Comparison of ENCODE assay signal across 11 cellular contexts in the genomic region with DNA sequence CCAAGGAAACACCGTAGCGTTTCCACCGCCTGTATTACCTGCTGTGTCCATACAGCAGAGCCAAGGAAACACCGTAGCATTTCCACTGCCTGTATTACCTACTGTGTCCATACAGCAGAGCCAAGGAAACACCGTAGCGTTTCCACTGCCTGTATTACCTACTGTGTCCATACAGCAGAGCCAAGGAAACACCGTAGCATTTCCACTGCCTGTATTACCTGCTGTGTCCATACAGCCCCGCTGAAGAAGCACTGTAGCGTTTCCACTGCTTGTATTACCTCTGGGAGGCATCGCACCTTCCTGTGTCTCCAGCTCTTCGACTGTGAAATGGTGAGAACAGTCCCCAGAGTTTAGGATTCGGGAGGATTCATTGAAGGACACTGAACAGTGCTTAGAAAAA. TPM values are rescaled to one million over a fixed set of nuclear protein-coding genes. Genes with fewer than 3 reads are reported as not detected.
A peak's percentile ranks its signal among the peaks of the same experiment; 100 is the strongest.
DNase-seq lines count a peak whose midpoint lies in the region; ATAC-seq and TF ChIP-seq lines count a peak whose summit lies in the region.
"Not testable (repeated sequence)": the region's sequence is repeated elsewhere in the genome, so short reads cannot be mapped to it uniquely, and the experiment has no call there.
"Had no signal": no experiment of that assay in that cellular context is flagged by ENCODE, and none has a peak within 500 bp of the region (broad histone marks: within the 10 kb centered on the region; RNA-seq: fewer than 3 reads in every experiment).

No MANE protein-coding gene starts in this region.

- not testable (repeated sequence) for H3K79me2 ChIP-seq in Loucy (ENCODE audit: insufficient read depth, low read length); PC-3 (ENCODE audit: low read length)

- H3K4me1 Mint-ChIP-seq in chondrocyte (ENCODE audit: low read depth), result not testable (repeated sequence)

- not testable (repeated sequence) for H4K20me1 ChIP-seq in Loucy (ENCODE audit: insufficient read depth, low read length, poor library complexity, severe bottlenecking); PC-3 (ENCODE audit: low read length)

- H2AFZ ChIP-seq in Loucy (ENCODE audit: low read length); PC-3 (ENCODE audit: low read length): not testable (repeated sequence)

- not testable (repeated sequence) for H3K9me2 ChIP-seq in Loucy (replicated peaks; ENCODE audit: low read depth, low read length); PC-3 (replicated peaks; ENCODE audit: low read length)

- not testable (repeated sequence) for H3K4me2 ChIP-seq in Loucy (ENCODE audit: low read depth, low read length, poor library complexity, severe bottlenecking); PC-3 (ENCODE audit: low read length)

- H3K27me3 Mint-ChIP-seq in chondrocyte (ENCODE audit: low read depth), result not testable (repeated sequence)

- DNase-seq in G401 (ENCODE audit: low spot score), result peak; percentile 67
- DNase-seq in NCI-H69 (lab: John Stamatoyannopoulos, UW), result peak; percentile 24
- not testable (repeated sequence) for DNase-seq in PC-3
- DNase-seq in chondrocyte (ENCODE audit: low spot score), result peak; percentile 8
- DNase-seq in mesenteric fat pad (ENCODE audit: low spot score), result peak; percentile 30
- peak; percentile 3 for DNase-seq in sciatic nerve (ENCODE audit: low spot score)
- DNase-seq in thyroid gland, result peak; percentile 36 to 52

- intact Hi-C loops in PC-3 (cut with micrococcal nuclease); sciatic nerve (cut with DNase I); thyroid gland (cut with DNase I): not testable (repeated sequence)

- not testable (repeated sequence) for H3K27ac ChIP-seq in PC-3 (ENCODE audit: low read length)
- H3K27ac ChIP-seq in thyroid gland, result peak overlapping the region in 1 of 3 donors; percentile 38

- not testable (repeated sequence) for H3K36me3 Mint-ChIP-seq in chondrocyte (ENCODE audit: low read depth)

- peaks cover 47% of the 10 kb centered on the region for H3K4me1 ChIP-seq in Loucy (ENCODE audit: insufficient read depth, low read length, poor library complexity, severe bottlenecking)
- H3K4me1 ChIP-seq in PC-3 (ENCODE audit: insufficient read depth, low read length); thyroid gland: not testable (repeated sequence)

- not testable (repeated sequence) for H3K27ac Mint-ChIP-seq in chondrocyte (ENCODE audit: unreplicated experiment)

- not testable (repeated sequence) for H3K36me3 ChIP-seq in Loucy (ENCODE audit: insufficient read depth, low read length); PC-3 (ENCODE audit: low read depth, low read length); thyroid gland

- not testable (repeated sequence) for TF ChIP-seq CTCF in Loucy (conservative IDR thresholded peaks at IDR 0.05; ENCODE audit: low read length); PC-3 (conservative IDR thresholded peaks at IDR 0.05; ENCODE audit: low read depth, low read length); chondrocyte (IDR thresholded peaks at IDR 0.05); thyroid gland (IDR thresholded peaks at IDR 0.05)

- not testable (repeated sequence) for BruUV-seq in PC-3 (replicated peaks; lab: Mats Ljungman, UMichigan)

- H3K4me3 ChIP-seq in Loucy (ENCODE audit: low read length, poor library complexity, severe bottlenecking); PC-3 (ENCODE audit: low read length); thyroid gland (replicated peaks in 1 of 3): not testable (repeated sequence)

- H3K9me3 ChIP-seq in Loucy (ENCODE audit: insufficient read depth, low read depth, low read length); PC-3 (ENCODE audit: low read length); thyroid gland: not testable (repeated sequence)

- 43 to 56% methylated on average over 12 of the region's 12 CpGs for WGBS in thyroid gland, 2 donors

- not testable (repeated sequence) for H3K27me3 ChIP-seq in Loucy (ENCODE audit: insufficient read depth, low read length, poor library complexity, severe bottlenecking); thyroid gland
- peaks cover 42% of the 10 kb centered on the region for H3K27me3 ChIP-seq in PC-3 (ENCODE audit: low read length)

- H3F3A ChIP-seq in Loucy (ENCODE audit: low read depth); PC-3 (ENCODE audit: low read length, unreplicated experiment): not testable (repeated sequence)

- TF ChIP-seq POLR2A in thyroid gland (IDR thresholded peaks at IDR 0.05), result not testable (repeated sequence)

- peak overlapping the region; percentile 63 for H3K9ac ChIP-seq in Loucy (ENCODE audit: low read depth, low read length, poor library complexity, severe bottlenecking)
- H3K9ac ChIP-seq in PC-3 (ENCODE audit: low read length), result not testable (repeated sequence)

- not testable (repeated sequence) for H3K9me3 Mint-ChIP-seq in chondrocyte (ENCODE audit: low read depth)

- peak; percentile 49 for ATAC-seq in PC-3
- not testable (repeated sequence) for ATAC-seq in sciatic nerve

- POLR2A ChIA-PET in PC-3 (lab: Charles Lee; ENCODE audit: unreplicated experiment), result not testable (repeated sequence)

- CTCF ChIA-PET in PC-3 (lab: Charles Lee), result not testable (repeated sequence)

- not testable (repeated sequence) for H3K4me3 Mint-ChIP-seq in chondrocyte (ENCODE audit: unreplicated experiment)

- in situ Hi-C loops in G401 (cut with HindIII; ENCODE audit: low sequenced_read_pairs), result not testable (repeated sequence)

RNA-seq across cellular contexts. Expression of gene GLT1D1, which starts 13.4 kb away (rescaled TPM):
- total RNA-seq in G401 (2014; rRNA removed; shearing (Covaris generic)), result 0.14 and 1.5 TPM in 2 replicates
- total RNA-seq in PC-3 (2014; rRNA removed) (not detected in 2 replicates), chondrocyte (0.22 to 0.44 TPM (median 0.27 TPM) in 3 replicates), mesenteric fat pad (4.1 TPM), sciatic nerve (2.0 TPM), thyroid gland (1 to 10 TPM in 1 of 4 donors, under 1 TPM in 3; 0.13 to 2.6 (median 0.45) TPM)
- total RNA-seq: A172, A673, GM23248 had no signal

RNA-seq across cellular contexts. Expression of gene SLC15A4, which starts 16.1 kb away (rescaled TPM):
- 32.8 and 48.6 TPM in 2 replicates for total RNA-seq in G401 (2014; rRNA removed; shearing (Covaris generic))
- total RNA-seq in PC-3 (2014; rRNA removed), result 19.4 and 20.8 TPM in 2 replicates
- total RNA-seq in chondrocyte, result 31.7 to 35.0 TPM (median 34.0 TPM) in 3 replicates
- total RNA-seq in mesenteric fat pad, result 26.5 TPM
- total RNA-seq in sciatic nerve, result 31.9 TPM
- 10 to 100 TPM; 40.4 to 55.6 (median 43.9) TPM for total RNA-seq in thyroid gland
